In genomic region chr11:412641-413119, GRCh38 we compare ENCODE assay signal across 3 cellular contexts.
TF ChIP-seq lines count a peak whose summit lies in the region.

No MANE protein-coding gene starts in this region.

TF ChIP-seq in A549, 52 proteins besides CTCF, POLR2A, EP300 and RAD21:
- TF ChIP-seq JUNB (IDR thresholded peaks at IDR 0.05) = no peak
- no peak for TF ChIP-seq HDAC2 (IDR thresholded peaks at IDR 0.05)
- TF ChIP-seq MYC (IDR thresholded peaks at IDR 0.05; ENCODE audit: borderline replicate concordance, low read length) = no peak
- TF ChIP-seq SMC3 (IDR thresholded peaks at IDR 0.05) = no peak
- TF ChIP-seq ZC3H11A (IDR thresholded peaks at IDR 0.05) = no peak
- no peak for TF ChIP-seq NPAS2 (CRISPR knock-in tag; IDR thresholded peaks at IDR 0.05; ENCODE audit: borderline replicate concordance)
- TF ChIP-seq CEBPB (IDR thresholded peaks at IDR 0.05) = no peak
- TF ChIP-seq PHF8 (IDR thresholded peaks at IDR 0.05; ENCODE audit: borderline replicate concordance, low read depth) = no peak
- no peak for TF ChIP-seq MAZ (IDR thresholded peaks at IDR 0.05; ENCODE audit: borderline replicate concordance, low read depth, low read length)
TF ChIP-seq in A549: peak in this region for 0.

TF ChIP-seq in GM23338, 12 proteins besides CTCF, POLR2A, EP300 and RAD21:
- TF ChIP-seq REST (IDR thresholded peaks at IDR 0.05; ENCODE audit: unreplicated experiment) (no peak), EZH2phosphoT487 (IDR thresholded peaks at IDR 0.05; ENCODE audit: unreplicated experiment) (no peak), JUNB (IDR thresholded peaks at IDR 0.05; ENCODE audit: unreplicated experiment) (no peak), ZNF462 (CRISPR knock-in tag; IDR thresholded peaks at IDR 0.05) (no peak), EZH2 (IDR thresholded peaks at IDR 0.05; ENCODE audit: low read depth, unreplicated experiment) (no peak), CREB1 (CRISPR knock-in tag; IDR thresholded peaks at IDR 0.05; ENCODE audit: low read depth) (no peak), NANOG (IDR thresholded peaks at IDR 0.05; ENCODE audit: borderline replicate concordance) (no peak), POLR2AphosphoS5 (IDR thresholded peaks at IDR 0.05; ENCODE audit: low read depth) (no peak)
- TF ChIP-seq, protein P1, sequence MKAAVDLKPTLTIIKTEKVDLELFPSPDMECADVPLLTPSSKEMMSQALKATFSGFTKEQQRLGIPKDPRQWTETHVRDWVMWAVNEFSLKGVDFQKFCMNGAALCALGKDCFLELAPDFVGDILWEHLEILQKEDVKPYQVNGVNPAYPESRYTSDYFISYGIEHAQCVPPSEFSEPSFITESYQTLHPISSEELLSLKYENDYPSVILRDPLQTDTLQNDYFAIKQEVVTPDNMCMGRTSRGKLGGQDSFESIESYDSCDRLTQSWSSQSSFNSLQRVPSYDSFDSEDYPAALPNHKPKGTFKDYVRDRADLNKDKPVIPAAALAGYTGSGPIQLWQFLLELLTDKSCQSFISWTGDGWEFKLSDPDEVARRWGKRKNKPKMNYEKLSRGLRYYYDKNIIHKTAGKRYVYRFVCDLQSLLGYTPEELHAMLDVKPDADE (IDR thresholded peaks at IDR 0.05) = no peak
TF ChIP-seq in GM23338: peak in this region for 0.

TF ChIP-seq in WTC11, 78 proteins besides CTCF, POLR2A, EP300 and RAD21:
- TF ChIP-seq CBFB (CRISPR knock-in tag; IDR thresholded peaks at IDR 0.05; ENCODE audit: low read depth) (no peak), FOXK1 (CRISPR knock-in tag; IDR thresholded peaks at IDR 0.05) (no peak), ZNF425 (CRISPR knock-in tag; conservative IDR thresholded peaks at IDR 0.05) (no peak), GABPB1 (CRISPR knock-in tag; IDR thresholded peaks at IDR 0.05) (no peak), NFATC4 (CRISPR knock-in tag; IDR thresholded peaks at IDR 0.05) (no peak), PRRX2 (CRISPR knock-in tag; IDR thresholded peaks at IDR 0.05) (no peak), HMGA2 (CRISPR knock-in tag; IDR thresholded peaks at IDR 0.05) (no peak), RELA (CRISPR knock-in tag; IDR thresholded peaks at IDR 0.05; ENCODE audit: borderline replicate concordance) (no peak), TEAD1 (CRISPR knock-in tag; IDR thresholded peaks at IDR 0.05) (no peak), FOXP4 (CRISPR knock-in tag; IDR thresholded peaks at IDR 0.05) (no peak), PREB (CRISPR knock-in tag; IDR thresholded peaks at IDR 0.05; ENCODE audit: borderline replicate concordance) (no peak), JUN (CRISPR knock-in tag; IDR thresholded peaks at IDR 0.05) (no peak), CREM (CRISPR knock-in tag; IDR thresholded peaks at IDR 0.05) (no peak), ATF1 (CRISPR knock-in tag; IDR thresholded peaks at IDR 0.05) (no peak), ZNF232 (CRISPR knock-in tag; IDR thresholded peaks at IDR 0.05) (no peak), ARID4B (CRISPR knock-in tag; IDR thresholded peaks at IDR 0.05; ENCODE audit: borderline replicate concordance) (no peak)
- TF ChIP-seq, protein P2, sequence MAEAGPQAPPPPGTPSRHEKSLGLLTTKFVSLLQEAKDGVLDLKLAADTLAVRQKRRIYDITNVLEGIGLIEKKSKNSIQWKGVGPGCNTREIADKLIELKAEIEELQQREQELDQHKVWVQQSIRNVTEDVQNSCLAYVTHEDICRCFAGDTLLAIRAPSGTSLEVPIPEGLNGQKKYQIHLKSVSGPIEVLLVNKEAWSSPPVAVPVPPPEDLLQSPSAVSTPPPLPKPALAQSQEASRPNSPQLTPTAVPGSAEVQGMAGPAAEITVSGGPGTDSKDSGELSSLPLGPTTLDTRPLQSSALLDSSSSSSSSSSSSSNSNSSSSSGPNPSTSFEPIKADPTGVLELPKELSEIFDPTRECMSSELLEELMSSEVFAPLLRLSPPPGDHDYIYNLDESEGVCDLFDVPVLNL (CRISPR knock-in tag; IDR thresholded peaks at IDR 0.05; ENCODE audit: borderline replicate concordance, low read depth) = no peak
- TF ChIP-seq, protein P3, sequence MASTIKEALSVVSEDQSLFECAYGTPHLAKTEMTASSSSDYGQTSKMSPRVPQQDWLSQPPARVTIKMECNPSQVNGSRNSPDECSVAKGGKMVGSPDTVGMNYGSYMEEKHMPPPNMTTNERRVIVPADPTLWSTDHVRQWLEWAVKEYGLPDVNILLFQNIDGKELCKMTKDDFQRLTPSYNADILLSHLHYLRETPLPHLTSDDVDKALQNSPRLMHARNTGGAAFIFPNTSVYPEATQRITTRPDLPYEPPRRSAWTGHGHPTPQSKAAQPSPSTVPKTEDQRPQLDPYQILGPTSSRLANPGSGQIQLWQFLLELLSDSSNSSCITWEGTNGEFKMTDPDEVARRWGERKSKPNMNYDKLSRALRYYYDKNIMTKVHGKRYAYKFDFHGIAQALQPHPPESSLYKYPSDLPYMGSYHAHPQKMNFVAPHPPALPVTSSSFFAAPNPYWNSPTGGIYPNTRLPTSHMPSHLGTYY (CRISPR knock-in tag; IDR thresholded peaks at IDR 0.05) = no peak
- TF ChIP-seq, protein P4, sequence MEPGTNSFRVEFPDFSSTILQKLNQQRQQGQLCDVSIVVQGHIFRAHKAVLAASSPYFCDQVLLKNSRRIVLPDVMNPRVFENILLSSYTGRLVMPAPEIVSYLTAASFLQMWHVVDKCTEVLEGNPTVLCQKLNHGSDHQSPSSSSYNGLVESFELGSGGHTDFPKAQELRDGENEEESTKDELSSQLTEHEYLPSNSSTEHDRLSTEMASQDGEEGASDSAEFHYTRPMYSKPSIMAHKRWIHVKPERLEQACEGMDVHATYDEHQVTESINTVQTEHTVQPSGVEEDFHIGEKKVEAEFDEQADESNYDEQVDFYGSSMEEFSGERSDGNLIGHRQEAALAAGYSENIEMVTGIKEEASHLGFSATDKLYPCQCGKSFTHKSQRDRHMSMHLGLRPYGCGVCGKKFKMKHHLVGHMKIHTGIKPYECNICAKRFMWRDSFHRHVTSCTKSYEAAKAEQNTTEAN (CRISPR knock-in tag; IDR thresholded peaks at IDR 0.05) = no peak
